Comparison of ENCODE assay signal across 31 cellular contexts in genomic region chr5:113240951-113241726, GRCh38.
DNase-seq lines count a peak whose midpoint lies in the region; ATAC-seq and TF ChIP-seq lines count a peak whose summit lies in the region.
"Had no signal": no experiment of that assay in that cellular context is flagged by ENCODE, and none has a peak within 500 bp of the region (broad histone marks: within the 10 kb centered on the region; RNA-seq: fewer than 3 reads in every experiment).

No MANE protein-coding gene starts in this region.

- H3K4me1 Mint-ChIP-seq in HFFc6 (ENCODE audit: low read depth), result no peaks in the 10 kb centered on the region
- H3K4me1 Mint-ChIP-seq: activated naive CD4-positive, alpha-beta T cell treated with anti-CD3 and anti-CD28 coated beads, Interleukin-2, amount 50 U/mL, for 24 hours had no signal

- peak; percentile 75 for ATAC-seq in GM19035 (IDR thresholded peaks at IDR 0.05; ENCODE audit: unreplicated experiment)
- peak; percentile 75 for ATAC-seq in HG02588 (IDR thresholded peaks at IDR 0.05; ENCODE audit: unreplicated experiment)
- peak; percentile 81 for ATAC-seq in HG03469 (IDR thresholded peaks at IDR 0.05; ENCODE audit: unreplicated experiment)
- ATAC-seq: activated CD8-positive, alpha-beta T cell treated with anti-CD3 and anti-CD28 coated beads for 36 hours; GM12878; HCT116 had no signal

- H3K27me3 Mint-ChIP-seq in HFFc6 (ENCODE audit: insufficient read depth), result peaks cover 4% of the 10 kb centered on the region
- H3K27me3 Mint-ChIP-seq: activated CD8-positive, alpha-beta T cell treated with anti-CD3 and anti-CD28 coated beads for 36 hours had no signal

- TF ChIP-seq CTCF in HFFc6 (IDR thresholded peaks at IDR 0.05), result no peak

- no peaks in the 10 kb centered on the region for H3K36me3 Mint-ChIP-seq in HFFc6 (ENCODE audit: low read depth)
- H3K36me3 Mint-ChIP-seq: activated naive CD4-positive, alpha-beta T cell treated with anti-CD3 and anti-CD28 coated beads, Interleukin-2, amount 50 U/mL, for 24 hours; brain; CD8-positive, alpha-beta memory T cell had no signal

- no peaks in the 10 kb centered on the region for H3K9me3 Mint-ChIP-seq in HFFc6
- H3K9me3 Mint-ChIP-seq: activated CD8-positive, alpha-beta T cell treated with anti-CD3 and anti-CD28 coated beads for 36 hours; activated naive CD4-positive, alpha-beta T cell treated with anti-CD3 and anti-CD28 coated beads, Interleukin-2, amount 50 U/mL, for 24 hours; brain; CD8-positive, alpha-beta memory T cell; endodermal cell had no signal

- no peak overlapping the region for H3K27ac Mint-ChIP-seq in HFFc6
- H3K27ac Mint-ChIP-seq: activated CD8-positive, alpha-beta T cell treated with anti-CD3 and anti-CD28 coated beads for 36 hours; activated naive CD4-positive, alpha-beta T cell treated with anti-CD3 and anti-CD28 coated beads, Interleukin-2, amount 50 U/mL, for 24 hours; brain; CD8-positive, alpha-beta memory T cell; dendritic cell treated with granulocyte-macrophage colony-stimulating factor and Interleukin-4, amounts not matched to agents 40 ng/mL and 50 ng/mL, for 4 days; endodermal cell had no signal

- DNase-seq in KG1 (lab: John Stamatoyannopoulos, UW), result no peak
- no peak for DNase-seq in germinal center (ENCODE audit: low spot score)
- no peak for DNase-seq in activated T-cell treated with anti-CD3 and anti-CD28 coated beads for 4 hours
- no peak for DNase-seq in HFFc6
- DNase-seq: activated CD4-positive, alpha-beta T cell treated with anti-CD3 and anti-CD28 coated beads for 1 hour; activated CD8-positive, alpha-beta memory T cell treated with anti-CD3 and anti-CD28 coated beads, Interleukin-2, amount 50 U/mL, for 48 hours; activated CD8-positive, alpha-beta T cell treated with anti-CD3 and anti-CD28 coated beads for 36 hours; amniotic stem cell; CD8-positive, alpha-beta memory T cell; DMS 273 treated with DMSO at 0.1 percent for 48 hours; endodermal cell; head of caudate nucleus; islet precursor cell; left ventricle myocardium inferior; mesendoderm; NCI-H1048; NCI-H1694; NCI-H446 treated with DMSO at 0.1 percent for 48 hours; NCI-H82; small intestine; stimulated activated CD4-positive, alpha-beta T cell treated with anti-CD3 and anti-CD28 coated beads, Interleukin-1b, Interleukin-23, amount 100 ng/mL, for 48 hours; stomach; SW 1271 had no signal

- H3K4me3 Mint-ChIP-seq in HFFc6, result no peak overlapping the region
- H3K4me3 Mint-ChIP-seq: activated CD8-positive, alpha-beta T cell treated with anti-CD3 and anti-CD28 coated beads for 36 hours; activated naive CD4-positive, alpha-beta T cell treated with anti-CD3 and anti-CD28 coated beads, Interleukin-2, amount 50 U/mL, for 24 hours; brain; CD8-positive, alpha-beta memory T cell; dendritic cell treated with granulocyte-macrophage colony-stimulating factor and Interleukin-4, amounts not matched to agents 40 ng/mL and 50 ng/mL, for 4 days; endodermal cell had no signal
